Comparison of ENCODE assay signal across 9 cellular contexts in the genomic region with DNA sequence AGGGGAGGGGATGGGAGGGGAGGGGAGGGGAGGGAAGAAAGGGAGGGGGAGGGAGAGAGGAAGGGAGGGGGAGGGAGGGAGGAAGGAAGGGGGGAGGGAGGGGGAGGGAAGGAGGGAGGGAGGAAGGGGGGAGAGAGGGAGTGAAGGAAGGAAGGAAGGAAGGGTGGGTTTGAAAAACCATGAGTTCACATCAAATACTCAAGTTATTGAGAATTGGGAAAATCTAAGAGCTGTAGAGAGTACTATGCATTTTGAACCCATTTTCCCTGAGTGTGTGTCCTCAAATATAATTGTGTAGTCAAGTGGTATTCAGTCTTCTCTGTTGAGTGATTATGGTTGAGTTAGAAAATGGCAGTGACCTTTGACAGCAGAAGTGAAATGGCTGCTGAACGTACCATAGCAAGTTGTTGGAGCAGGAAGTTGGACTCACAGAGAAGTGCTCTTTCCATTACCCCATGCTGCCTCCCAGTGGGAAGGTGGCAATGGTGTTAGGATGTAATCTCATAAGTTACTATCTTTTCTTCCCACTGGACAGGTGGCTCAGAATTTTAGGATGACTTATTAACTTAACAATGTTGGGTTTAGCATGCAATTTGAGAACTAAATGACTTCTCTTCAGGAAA.
A peak's percentile ranks its signal among the peaks of the same experiment; 100 is the strongest.
DNase-seq lines count a peak whose midpoint lies in the region; ATAC-seq and TF ChIP-seq lines count a peak whose summit lies in the region.
"Had no signal": no experiment of that assay in that cellular context is flagged by ENCODE, and none has a peak within 500 bp of the region (broad histone marks: within the 10 kb centered on the region; RNA-seq: fewer than 3 reads in every experiment).

No MANE protein-coding gene starts in this region.

- H3K4me3 ChIP-seq in DND-41 (ENCODE audit: low read depth in 1 of 2, low read length in 2 of 2), result no peak overlapping the region
- no peak overlapping the region for H3K4me3 ChIP-seq in MG63
- no peak overlapping the region for H3K4me3 ChIP-seq in WERI-Rb-1 (ENCODE audit: low read depth, low read length)
- no peak overlapping the region for H3K4me3 ChIP-seq in gastroesophageal sphincter

- H3K4me1 ChIP-seq in DND-41 (ENCODE audit: insufficient read depth, low read length) (no peaks in the 10 kb centered on the region), gastroesophageal sphincter (peaks cover 0 to 31% (median 5%) of the 10 kb centered on the region in 3 donors)

- ATAC-seq in DND-41 (ENCODE audit: insufficient read depth, low read depth), result peak; percentile 61; the same call in 2 of the 3 replicates
- peak; percentile 66 for ATAC-seq in GM19395 (IDR thresholded peaks at IDR 0.05; ENCODE audit: unreplicated experiment)
- ATAC-seq in gastroesophageal sphincter, result no peak
- ATAC-seq in HG03159 (IDR thresholded peaks at IDR 0.05; ENCODE audit: unreplicated experiment), result no peak
- no peak for ATAC-seq in GM19023 (IDR thresholded peaks at IDR 0.05; ENCODE audit: unreplicated experiment)

- no peaks in the 10 kb centered on the region for H3K79me2 ChIP-seq in DND-41 (ENCODE audit: insufficient read depth, low read length)

- H3K27me3 ChIP-seq in DND-41 (ENCODE audit: insufficient read depth, low read length, poor library complexity) (no peaks in the 10 kb centered on the region), MG63 (no peaks in the 10 kb centered on the region), WERI-Rb-1 (ENCODE audit: insufficient read depth, low read depth, severe bottlenecking) (no peaks in the 10 kb centered on the region), gastroesophageal sphincter (no peaks in the 10 kb centered on the region)

- WGBS in gastroesophageal sphincter (ENCODE audit: low coverage in 1 of 2), 2 donors, result 0% methylated on average over 1 of the region's 1 CpG; no CpG with 5 or more reads in 1 of the 2 donors

- H2AFZ ChIP-seq in DND-41 (ENCODE audit: low read depth, low read length), result no peak overlapping the region

- no peak overlapping the region for H3K4me2 ChIP-seq in DND-41 (ENCODE audit: insufficient read depth, low read length)

- TF ChIP-seq EP300 in gastroesophageal sphincter (IDR thresholded peaks at IDR 0.05), result no peak

- no peaks in the 10 kb centered on the region; the same call in 1 of the 2 replicates for H3K36me3 ChIP-seq in DND-41 (ENCODE audit: insufficient read depth, low read length)
- H3K36me3 ChIP-seq in MG63, result no peaks in the 10 kb centered on the region
- H3K36me3 ChIP-seq in WERI-Rb-1, result no peaks in the 10 kb centered on the region
- H3K36me3 ChIP-seq in gastroesophageal sphincter, result no peaks in the 10 kb centered on the region

- no peak for TF ChIP-seq POLR2A in gastroesophageal sphincter (IDR thresholded peaks at IDR 0.05)

- peak; percentile 47 for TF ChIP-seq CTCF in DND-41 (IDR thresholded peaks at IDR 0.05; ENCODE audit: borderline replicate concordance, extremely low read depth, low read length, poor library complexity, severe bottlenecking)
- TF ChIP-seq CTCF in WERI-Rb-1 (IDR thresholded peaks at IDR 0.05; ENCODE audit: low read depth, low read length), result peak; percentile 75
- peak; percentile 14 to 51 (median 29) for TF ChIP-seq CTCF in gastroesophageal sphincter (IDR thresholded peaks at IDR 0.05)

- H3K9me3 ChIP-seq in DND-41 (ENCODE audit: insufficient read depth, low read length, severe bottlenecking) (peaks cover 7% of the 10 kb centered on the region), MG63 (no peaks in the 10 kb centered on the region), WERI-Rb-1 (ENCODE audit: severe bottlenecking) (peaks cover 10% of the 10 kb centered on the region), gastroesophageal sphincter (no peaks in the 10 kb centered on the region)

- DNase-seq in DND-41 (peak; percentile 30), MG63 (peak; percentile 11), WERI-Rb-1 (peak; percentile 67)
- peak; percentile 54 for DNase-seq in stimulated activated CD4-positive, alpha-beta T cell treated with anti-CD3 and anti-CD28 coated beads, Interleukin-15, amount 100 ng/mL, for 24 hours
- DNase-seq: naive B cell had no signal

- H3K27ac ChIP-seq in DND-41 (ENCODE audit: low read length) (no peak overlapping the region), WERI-Rb-1 (no peak overlapping the region), gastroesophageal sphincter (no peak overlapping the region)

- H3K9ac ChIP-seq in DND-41 (ENCODE audit: low read depth, low read length), result no peak overlapping the region

- no peaks in the 10 kb centered on the region for H4K20me1 ChIP-seq in DND-41 (ENCODE audit: insufficient read depth, low read length)

Comparison
In these comparisons a context has a peak if more than half of its experiments do, and no peak if none do; other contexts are left out.
1. ATAC-seq: peak in DND-41 (single experiment) and GM19395 (single experiment); none in gastroesophageal sphincter (single experiment), HG03159 (single experiment) and GM19023 (single experiment).
2. DNase-seq: peak in every context shown above with its lines; median percentile 67 in WERI-Rb-1; 54 in stimulated activated CD4-positive, alpha-beta T cell treated with anti-CD3 and anti-CD28 coated beads, Interleukin-15, amount 100 ng/mL, for 24 hours; 30 in DND-41; 11 in MG63.
3. Peak in every context shown above with its lines, with median percentiles within 50 percentile points of each other: CTCF ChIP-seq.